ENCODE assay signal across 13 cellular contexts in genomic region chr4:123299212-123299651, GRCh38.
DNase-seq lines count a peak whose midpoint lies in the region; ATAC-seq and TF ChIP-seq lines count a peak whose summit lies in the region.
"Had no signal": no experiment of that assay in that cellular context is flagged by ENCODE, and none has a peak within 500 bp of the region (broad histone marks: within the 10 kb centered on the region; RNA-seq: fewer than 3 reads in every experiment).

No MANE protein-coding gene starts in this region.

- H3K4me2 ChIP-seq in skeletal muscle satellite cell (ENCODE audit: low read length) = peak overlapping the region; percentile 66

- H3K4me1 ChIP-seq in foreskin keratinocyte (peaks cover 10% of the 10 kb centered on the region), skeletal muscle satellite cell (ENCODE audit: control insufficient read depth, insufficient read depth, low read length) (peaks cover 21% of the 10 kb centered on the region)

- no peaks in the 10 kb centered on the region for H3K36me3 ChIP-seq in skeletal muscle satellite cell (ENCODE audit: insufficient read depth, low read length)
- H3K36me3 ChIP-seq: HAP-1 had no signal

- H3K4me3 ChIP-seq in skeletal muscle satellite cell (ENCODE audit: low read length) = peak overlapping the region; percentile 28
- H3K4me3 ChIP-seq: HAP-1 had no signal

- DNase-seq in HFFc6 (peak; percentile 42), WTC11 (ENCODE audit: low spot score) (no peak), foreskin keratinocyte (peak; percentile 32 to 64), NCI-H345 (lab: John Stamatoyannopoulos, UW) (no peak), middle frontal gyrus (ENCODE audit: extremely low spot score, low spot score) (no peak), UCSD-AML1 (lab: John Stamatoyannopoulos, UW; ENCODE audit: unreplicated experiment) (no peak), NCI-H2081 (lab: John Stamatoyannopoulos, UW) (no peak)
- DNase-seq: activated CD4-positive, alpha-beta T cell treated with anti-CD3 and anti-CD28 coated beads for 48 hours; NCI-H1417 treated with DMSO at 0.1 percent for 48 hours; stimulated activated CD4-positive, alpha-beta T cell treated with anti-CD3 and anti-CD28 coated beads, Interleukin-15, amount 100 ng/mL, for 24 hours had no signal

- no peak overlapping the region for H3K27ac ChIP-seq in foreskin keratinocyte

- peaks cover 6% of the 10 kb centered on the region; the same call in 1 of the 2 replicates for H3K36me3 Mint-ChIP-seq in HFFc6 (ENCODE audit: low read depth)
- H3K36me3 Mint-ChIP-seq in WTC11 = no peaks in the 10 kb centered on the region

- no peak for ATAC-seq in WTC11
- peak; percentile 68 for ATAC-seq in foreskin keratinocyte

- CTCF ChIA-PET in WTC11 (lab: Charles Lee) = no interaction called here

- peak overlapping the region; percentile 52 for H3K9ac ChIP-seq in skeletal muscle satellite cell (ENCODE audit: low read depth, low read length)

- POLR2A ChIA-PET in WTC11 (lab: Charles Lee) = interaction anchor here (0.7 kb wide), 1 partner anchor 101 kb away, joined by 3 read pairs; no protein-coding TSS in a partner anchor

- H3K27ac Mint-ChIP-seq in HFFc6 (peak overlapping the region; percentile 43), WTC11 (peak overlapping the region; percentile 24; the same call in 1 of the 2 replicates)
- H3K27ac Mint-ChIP-seq: stimulated activated naive CD8-positive, alpha-beta T cell treated with anti-CD3 and anti-CD28 coated beads, Interleukin-15, Interleukin-2, amounts not matched to agents 100 ng/mL and 50 ng/mL, for 24 hours had no signal

- H3K27me3 Mint-ChIP-seq in HFFc6 (ENCODE audit: insufficient read depth) (no peaks in the 10 kb centered on the region; the same call in 1 of the 2 replicates), WTC11 (ENCODE audit: low read depth) (no peaks in the 10 kb centered on the region)
- H3K27me3 Mint-ChIP-seq: stimulated activated naive CD8-positive, alpha-beta T cell treated with anti-CD3 and anti-CD28 coated beads, Interleukin-15, Interleukin-2, amounts not matched to agents 100 ng/mL and 50 ng/mL, for 24 hours had no signal

- H3K4me1 Mint-ChIP-seq in HFFc6 (ENCODE audit: low read depth) (peaks cover 26% of the 10 kb centered on the region), WTC11 (peaks cover 69% of the 10 kb centered on the region)

- no peaks in the 10 kb centered on the region for H3K27me3 ChIP-seq in foreskin keratinocyte
- no peaks in the 10 kb centered on the region for H3K27me3 ChIP-seq in skeletal muscle satellite cell (ENCODE audit: control insufficient read depth, insufficient read depth, low read length)

- H3K4me3 Mint-ChIP-seq in HFFc6 (peak overlapping the region; percentile 5; the same call in 1 of the 2 replicates), WTC11 (no peak overlapping the region)
- H3K4me3 Mint-ChIP-seq: stimulated activated naive CD8-positive, alpha-beta T cell treated with anti-CD3 and anti-CD28 coated beads, Interleukin-15, Interleukin-2, amounts not matched to agents 100 ng/mL and 50 ng/mL, for 24 hours had no signal

- no peaks in the 10 kb centered on the region for H3K9me3 ChIP-seq in skeletal muscle satellite cell (replicated peaks; ENCODE audit: low read length)
- H3K9me3 ChIP-seq: HAP-1 had no signal

- no peaks in the 10 kb centered on the region for H3K9me3 Mint-ChIP-seq in HFFc6
- no peaks in the 10 kb centered on the region for H3K9me3 Mint-ChIP-seq in WTC11
- H3K9me3 Mint-ChIP-seq: stimulated activated naive CD8-positive, alpha-beta T cell treated with anti-CD3 and anti-CD28 coated beads, Interleukin-15, Interleukin-2, amounts not matched to agents 100 ng/mL and 50 ng/mL, for 24 hours had no signal

- TF ChIP-seq CTCF in HFFc6 (IDR thresholded peaks at IDR 0.05) = no peak
- no peak for TF ChIP-seq CTCF in WTC11 (IDR thresholded peaks at IDR 0.05)
- no peak for TF ChIP-seq CTCF in foreskin keratinocyte (conservative IDR thresholded peaks at IDR 0.05)

TF ChIP-seq in WTC11, 78 proteins besides CTCF, POLR2A, EP300 and RAD21:
- TF ChIP-seq TEAD1 (CRISPR knock-in tag; IDR thresholded peaks at IDR 0.05) (no peak), GTF2I (CRISPR knock-in tag; conservative IDR thresholded peaks at IDR 0.05) (no peak), ATF1 (CRISPR knock-in tag; IDR thresholded peaks at IDR 0.05) (no peak), RELA (CRISPR knock-in tag; IDR thresholded peaks at IDR 0.05; ENCODE audit: borderline replicate concordance) (no peak), MLX (CRISPR knock-in tag; IDR thresholded peaks at IDR 0.05) (no peak), STAT6 (CRISPR knock-in tag; conservative IDR thresholded peaks at IDR 0.05; ENCODE audit: low read depth) (no peak), CBFB (CRISPR knock-in tag; IDR thresholded peaks at IDR 0.05; ENCODE audit: low read depth) (no peak), KAT7 (CRISPR knock-in tag; IDR thresholded peaks at IDR 0.05; ENCODE audit: borderline replicate concordance) (no peak), FOXP4 (CRISPR knock-in tag; IDR thresholded peaks at IDR 0.05) (no peak), EMX1 (CRISPR knock-in tag; IDR thresholded peaks at IDR 0.05) (no peak), RORB (CRISPR knock-in tag; IDR thresholded peaks at IDR 0.05) (no peak)

Comparison
In these comparisons a context has a peak if more than half of its experiments do, and no peak if none do; other contexts are left out.
1. DNase-seq: peak in HFFc6 (single experiment) and foreskin keratinocyte (2 of 2); none in WTC11 (single experiment), NCI-H345 (single experiment), middle frontal gyrus (single experiment), UCSD-AML1 (single experiment) and NCI-H2081 (0 of 2).